ENCODE assay signal across 17 cellular contexts in genomic region chr1:19605884-19606442, GRCh38. TPM values are rescaled to one million over a fixed set of nuclear protein-coding genes. Genes with fewer than 3 reads are reported as not detected.
A peak's percentile ranks its signal among the peaks of the same experiment; 100 is the strongest.
DNase-seq lines count a peak whose midpoint lies in the region; ATAC-seq, FAIRE-seq and TF ChIP-seq lines count a peak whose summit lies in the region.
"Had no signal": no experiment of that assay in that cellular context is flagged by ENCODE, and none has a peak within 500 bp of the region (broad histone marks: within the 10 kb centered on the region; RNA-seq: fewer than 3 reads in every experiment).

No MANE protein-coding gene starts in this region.

- ATAC-seq in GM12878 = peak; percentile 60
- peak; percentile 23 to 55 for ATAC-seq in naive thymus-derived CD8-positive, alpha-beta T cell

- RAD21 ChIA-PET in GM12878 (lab: Charles Lee; ENCODE audit: unreplicated experiment) = no interaction called here

- H3K4me3 Mint-ChIP-seq in CD4-positive, alpha-beta memory T cell = peak overlapping the region; percentile 39 to 86 (median 76)
- peak overlapping the region; percentile 13 to 80 (median 48) for H3K4me3 Mint-ChIP-seq in naive thymus-derived CD8-positive, alpha-beta T cell

- H2AFZ ChIP-seq in GM12878 (ENCODE audit: control insufficient read depth, low read depth, low read length) = no peak overlapping the region

- no peak for TF ChIP-seq RAD21 in GM12878 (IDR thresholded peaks at IDR 0.05; ENCODE audit: insufficient read depth, low read depth, low read length)

- no peaks in the 10 kb centered on the region; the same call in 1 of the 2 replicates for H4K20me1 ChIP-seq in GM12878 (ENCODE audit: control insufficient read depth, insufficient read depth)

- H3K79me2 ChIP-seq in GM12878 (ENCODE audit: control insufficient read depth, insufficient read depth, low read length) = peaks cover 81% of the 10 kb centered on the region

- H3K4me3 ChIP-seq in CD4-positive, alpha-beta memory T cell (ENCODE audit: low read length in 2 of 2) = peak overlapping the region in 1 of 2 donors; percentile 20
- H3K4me3 ChIP-seq in GM12878 = no peak overlapping the region

- no peaks in the 10 kb centered on the region for H3K27me3 Mint-ChIP-seq in CD4-positive, alpha-beta memory T cell
- H3K27me3 Mint-ChIP-seq in naive thymus-derived CD8-positive, alpha-beta T cell = no peaks in the 10 kb centered on the region

- TF ChIP-seq EP300 in GM12878 (IDR thresholded peaks at IDR 0.05; ENCODE audit: borderline replicate concordance in 1 of 2, control insufficient read depth in 1 of 2, low read depth in 2 of 2, low read length in 2 of 2) = no peak

- peaks cover 70% of the 10 kb centered on the region for H3K4me1 ChIP-seq in CD4-positive, alpha-beta memory T cell (ENCODE audit: insufficient read depth, low read length)
- H3K4me1 ChIP-seq in GM12878 (ENCODE audit: control insufficient read depth, insufficient read depth, low read length) = no peaks in the 10 kb centered on the region; the same call in 1 of the 2 replicates

- SMC1A ChIA-PET in GM12878 (lab: Charles Lee; ENCODE audit: uncharacterized antibody, unreplicated experiment) = interaction anchor here (0.8 to 1.9 kb wide), 3 partner anchors 9 to 23 kb away, joined by 4 to 5 read pairs (median 4); a partner anchor contains a TSS

- H3K36me3 ChIP-seq in CD4-positive, alpha-beta memory T cell (ENCODE audit: insufficient read depth, low read length) = no peaks in the 10 kb centered on the region
- peaks cover 0 to 6% of the 10 kb centered on the region in 2 experiments; a peak in 1 of 4 replicates for H3K36me3 ChIP-seq in GM12878 (ENCODE audit: control insufficient read depth in 2 of 2, insufficient read depth in 2 of 2, low read length in 1 of 2)

- CTCF ChIA-PET in CD4-positive, alpha-beta memory T cell (lab: Charles Lee; ENCODE audit: partially characterized antibody) = interaction anchor here (0.8 to 1.8 kb wide), 4 partner anchors 9 to 215 kb away, joined by 3 to 7 read pairs (median 4); a partner anchor contains a TSS
- CTCF ChIA-PET in GM12878 (lab: Yijun Ruan, JAX) = interaction anchor here (0.8 to 2.1 kb wide), 8 partner anchors 8 to 214 kb away, joined by 3 to 6 read pairs (median 4); a partner anchor contains a TSS

- intact Hi-C loops in CD4-positive, alpha-beta memory T cell (cut with micrococcal nuclease) = loop anchor here (2.0 kb wide), 1 partner anchor 39 kb away; the partner anchor contains the start of gene NBL1
- intact Hi-C loops in GM12878 (cut with micrococcal nuclease; ENCODE audit: unreplicated experiment) = no loop called here
- intact Hi-C loops in posterior vena cava (cut with DNase I) = no loop called here

- no peak for TF ChIP-seq CTCF in GM12878 (IDR thresholded peaks at IDR 0.05 in 2 of 3, conservative IDR thresholded peaks at IDR 0.05 in 1 of 3; ENCODE audit: control insufficient read depth in 2 of 3, extremely low read depth in 1 of 3, insufficient read depth in 1 of 3, low read depth in 3 of 3, low read length in 3 of 3)

- peaks cover 21 to 36% of the 10 kb centered on the region in 2 donors for H3K36me3 Mint-ChIP-seq in CD4-positive, alpha-beta memory T cell
- peaks cover 7 to 54% (median 18%) of the 10 kb centered on the region in 3 donors for H3K36me3 Mint-ChIP-seq in naive thymus-derived CD8-positive, alpha-beta T cell

- H3K4me2 ChIP-seq in GM12878 (ENCODE audit: control insufficient read depth, insufficient read depth) = peak overlapping the region; percentile 11; the same call in 1 of the 2 replicates

- no peak for TF ChIP-seq POLR2A in GM12878 (IDR thresholded peaks at IDR 0.05; ENCODE audit: low read depth, low read length)

- DNase-seq in CD4-positive, alpha-beta memory T cell = no peak
- peak; percentile 49 for DNase-seq in MV-4-11 (lab: John Stamatoyannopoulos, UW)
- DNase-seq in GM12878 (ENCODE audit: low read depth, low spot score) = no peak
- DNase-seq in naive thymus-derived CD8-positive, alpha-beta T cell = no peak
- DNase-seq in stimulated activated CD4-positive, alpha-beta T cell treated with anti-CD3 and anti-CD28 coated beads, Interleukin-1b, Interleukin-23, amount 100 ng/mL, for 48 hours = no peak
- DNase-seq in posterior vena cava (ENCODE audit: low spot score) = no peak
- no peak for DNase-seq in SKM-1 treated with dmso at 0.1 percent for 144 hours (lab: John Stamatoyannopoulos, UW; ENCODE audit: unreplicated experiment)
- no peak for DNase-seq in NCI-H128 (lab: John Stamatoyannopoulos, UW; ENCODE audit: unreplicated experiment)
- DNase-seq: activated CD8-positive, alpha-beta memory T cell treated with anti-CD3 and anti-CD28 coated beads, Interleukin-2, amount 50 U/mL, for 48 hours; cerebellar nuclear complex; GOT3; kidney; NCI-H1694 treated with DMSO at 0.1 percent for 48 hours; SW 1271 had no signal

- FAIRE-seq in GM12878 (lab: Jason Lieb, UNC) = no peak
- FAIRE-seq: D721Med, kidney had no signal

- H3K9me3 Mint-ChIP-seq in CD4-positive, alpha-beta memory T cell = no peaks in the 10 kb centered on the region
- H3K9me3 Mint-ChIP-seq in naive thymus-derived CD8-positive, alpha-beta T cell = no peaks in the 10 kb centered on the region

- BruUV-seq in GM12878 (replicated peaks; lab: Mats Ljungman, UMichigan) = no TSS peak

- H3K27me3 ChIP-seq in CD4-positive, alpha-beta memory T cell (ENCODE audit: insufficient read depth, low read length) = no peaks in the 10 kb centered on the region
- H3K27me3 ChIP-seq in GM12878 (replicated peaks in 1 of 2; ENCODE audit: control insufficient read depth in 2 of 2, insufficient read depth in 2 of 2, low read length in 1 of 2) = no peaks in the 10 kb centered on the region

- no peaks in the 10 kb centered on the region for H3K9me3 ChIP-seq in CD4-positive, alpha-beta memory T cell (ENCODE audit: control insufficient read depth in 1 of 2, low read length in 2 of 2)
- H3K9me3 ChIP-seq in GM12878 (replicated peaks; ENCODE audit: control insufficient read depth, insufficient read depth, low read length) = no peaks in the 10 kb centered on the region

- 98% methylated on average over 3 of the region's 3 CpGs for WGBS in GM12878 (ENCODE audit: insufficient coverage, insufficient replicate concordance, low lambda C conversion rate, missing lambda C conversion rate)

- peaks cover 44 to 85% (median 68%) of the 10 kb centered on the region in 4 donors for H3K4me1 Mint-ChIP-seq in CD4-positive, alpha-beta memory T cell
- peaks cover 26 to 79% (median 72%) of the 10 kb centered on the region in 4 donors for H3K4me1 Mint-ChIP-seq in naive thymus-derived CD8-positive, alpha-beta T cell

- POLR2A ChIA-PET in CD4-positive, alpha-beta memory T cell (lab: Charles Lee; ENCODE audit: partially characterized antibody) = interaction anchor here (0.7 to 5.5 kb wide), 5 partner anchors 8 to 355 kb away, joined by 3 to 46 read pairs (median 6); partner anchors contain the start of genes EMC1, MRTO4 and NBL1
- POLR2A ChIA-PET in GM12878 (lab: Charles Lee) = no interaction called here
- POLR2A ChIA-PET in naive thymus-derived CD8-positive, alpha-beta T cell (lab: Charles Lee) = interaction anchor here (2.1 kb wide), 1 partner anchor 9 kb away, joined by 10 read pairs; a partner anchor contains a TSS

- H3K27ac Mint-ChIP-seq in CD4-positive, alpha-beta memory T cell = peak overlapping the region; percentile 83 to 100 (median 92)
- peak overlapping the region; percentile 3 to 91 (median 70) for H3K27ac Mint-ChIP-seq in naive thymus-derived CD8-positive, alpha-beta T cell

- H3K9ac ChIP-seq in GM12878 (ENCODE audit: control insufficient read depth, insufficient read depth, low read length) = no peak overlapping the region

- in situ Hi-C loops in GM12878 (cut with MboI) = no loop called here

- peak overlapping the region; percentile 44 for H3K27ac ChIP-seq in CD4-positive, alpha-beta memory T cell (ENCODE audit: low read depth, low read length)
- no peak overlapping the region for H3K27ac ChIP-seq in GM12878 (ENCODE audit: control insufficient read depth, insufficient read depth)

RNA-seq across cellular contexts. Expression of gene NBL1, which starts 38.1 kb away (rescaled TPM):
- total RNA-seq in CD4-positive, alpha-beta memory T cell = 10 to 100 TPM; 22.8 to 24.6 TPM
- polyA plus RNA-seq in CD4-positive, alpha-beta memory T cell = 10 to 100 TPM in 1 of 2 donors, 1 to 10 TPM in 1; 8.9 to 12.0 TPM
- total RNA-seq in GM12878 (2013; cell fraction: nucleolus; rRNA removed) = 0.29 and 0.94 TPM in 2 replicates
- 1.0 and 1.8 TPM in 2 replicates for total RNA-seq in GM12878 (2014; rRNA removed)
- 0.69 and 0.81 TPM in 2 replicates for total RNA-seq in GM12878 (2014; rRNA removed; fragmentation: Illumina TruSeq; extraction: Trizol)
- 1.9 and 2.4 TPM in 2 replicates for total RNA-seq in GM12878 (2021)
- 0.59 TPM for polyA plus RNA-seq in GM12878 (2011; ENCODE audit: low read depth)
- 0.35 and 0.83 TPM in 2 replicates for polyA plus RNA-seq in GM12878 (2011; rRNA removed)
- 0.75 and 2.0 TPM in 2 replicates for polyA plus RNA-seq in GM12878 (2011; cell fraction: cytosol; rRNA removed)
- polyA plus RNA-seq in GM12878 (2011; cell fraction: nucleus; rRNA removed) = 0.47 and 1.1 TPM in 2 replicates
- 1.2 and 1.4 TPM in 2 replicates for polyA plus RNA-seq in GM12878 (2012)
- polyA plus RNA-seq in GM12878 (2014; fragmentation: Illumina TruSeq; extraction: Trizol) = 0.14 and 0.40 TPM in 2 replicates
- polyA plus RNA-seq in GM12878 (2014; fragmentation: Nextera tagmentation; extraction: Ambion mirVana) = under 1 TPM in 1 of 2 experiments, not detected in 1; 0.13 TPM
- polyA plus RNA-seq in GM12878 (2014; rRNA removed) = 0.82 and 1.2 TPM in 2 replicates
- under 1 TPM; 0.36 to 0.45 TPM for polyA plus RNA-seq in GM12878 (2016; fragmentation: Nextera tagmentation; extraction: Ambion mirVana)
- polyA minus RNA-seq in GM12878 (2011; rRNA and poly(A)+ RNA removed) = 0.41 and 0.73 TPM in 2 replicates
- polyA minus RNA-seq in GM12878 (2011; cell fraction: cytosol; rRNA and poly(A)+ RNA removed) = 1.5 and 3.0 TPM in 2 replicates
- 0.36 and 0.77 TPM in 2 replicates for polyA minus RNA-seq in GM12878 (2011; cell fraction: nucleus; rRNA and poly(A)+ RNA removed)
- total RNA-seq in naive thymus-derived CD8-positive, alpha-beta T cell = 10 to 100 TPM; 17.6 to 19.3 TPM
- 10 to 100 TPM in 1 of 3 donors, 1 to 10 TPM in 2; 7.7 to 14.0 (median 8.6) TPM for polyA plus RNA-seq in naive thymus-derived CD8-positive, alpha-beta T cell
- 100 to 1,000 TPM; 137 to 186 TPM for total RNA-seq in posterior vena cava

RNA-seq across cellular contexts. Expression of gene HTR6, which starts 58.7 kb away (rescaled TPM):
- total RNA-seq in CD4-positive, alpha-beta memory T cell = under 1 TPM; 0.33 to 0.44 TPM
- 1 to 10 TPM in 1 of 2 donors, not detected in 1; 1.1 TPM for polyA plus RNA-seq in CD4-positive, alpha-beta memory T cell
- 0.38 TPM in 1 of 2 replicates, not detected in the other for total RNA-seq in GM12878 (2013; cell fraction: nucleolus; rRNA removed)
- 1.0 and 1.2 TPM in 2 replicates for total RNA-seq in GM12878 (2014; rRNA removed)
- total RNA-seq in GM12878 (2014; rRNA removed; fragmentation: Illumina TruSeq; extraction: Trizol) = 0.28 and 0.31 TPM in 2 replicates
- 4.3 and 5.3 TPM in 2 replicates for total RNA-seq in GM12878 (2021)
- not detected for polyA plus RNA-seq in GM12878 (2011; ENCODE audit: low read depth)
- polyA plus RNA-seq in GM12878 (2011; rRNA removed) = 0.03 TPM in 1 of 2 replicates, not detected in the other
- 0.12 and 0.15 TPM in 2 replicates for polyA plus RNA-seq in GM12878 (2011; cell fraction: cytosol; rRNA removed)
- polyA plus RNA-seq in GM12878 (2011; cell fraction: nucleus; rRNA removed) = 0.41 and 0.49 TPM in 2 replicates
- 0.37 and 0.69 TPM in 2 replicates for polyA plus RNA-seq in GM12878 (2012)
- 0.22 TPM in 1 of 2 replicates, not detected in the other for polyA plus RNA-seq in GM12878 (2014; fragmentation: Illumina TruSeq; extraction: Trizol)
- polyA plus RNA-seq in GM12878 (2014; fragmentation: Nextera tagmentation; extraction: Ambion mirVana) = not detected
- 2.7 and 3.8 TPM in 2 replicates for polyA plus RNA-seq in GM12878 (2014; rRNA removed)
- polyA plus RNA-seq in GM12878 (2016; fragmentation: Nextera tagmentation; extraction: Ambion mirVana) = 1 to 10 TPM; 2.2 to 2.5 TPM
- polyA minus RNA-seq in GM12878 (2011; rRNA and poly(A)+ RNA removed) = 0.10 TPM in 1 of 2 replicates, not detected in the other
- 0.42 TPM in 1 of 2 replicates, not detected in the other for polyA minus RNA-seq in GM12878 (2011; cell fraction: cytosol; rRNA and poly(A)+ RNA removed)
- polyA minus RNA-seq in GM12878 (2011; cell fraction: nucleus; rRNA and poly(A)+ RNA removed) = 0.29 TPM in 1 of 2 replicates, not detected in the other
- total RNA-seq in naive thymus-derived CD8-positive, alpha-beta T cell = not detected
- under 1 TPM in 2 of 3 donors, not detected in 1; 0.20 to 0.38 TPM for polyA plus RNA-seq in naive thymus-derived CD8-positive, alpha-beta T cell
- total RNA-seq in posterior vena cava = not detected
- total RNA-seq: fibroblast of villous mesenchyme, kidney had no signal
- polyA plus RNA-seq: neural cell had no signal

Comparison
In these comparisons a context has a peak if more than half of its experiments do, and no peak if none do; other contexts are left out.
1. RNA of gene NBL1, which starts 38.1 kb away (total RNA-seq): 137 to 186 TPM in posterior vena cava, 22.8 to 24.6 TPM in CD4-positive, alpha-beta memory T cell and 17.6 to 19.3 TPM in naive thymus-derived CD8-positive, alpha-beta T cell; 0.29 to 2.4 TPM in GM12878; every median in the first group is over 4 times any median in the second.